2 cellular contexts compared by ENCODE assay signal in genomic region chr13:39530996-39531395, GRCh38.
TF ChIP-seq lines count a peak whose summit lies in the region.

No MANE protein-coding gene starts in this region.

TF ChIP-seq in WTC11, 78 proteins besides CTCF, POLR2A, EP300 and RAD21 (continued from another document):
- no peak for TF ChIP-seq STAT6 (CRISPR knock-in tag; conservative IDR thresholded peaks at IDR 0.05; ENCODE audit: low read depth)
- no peak for TF ChIP-seq IRF1 (CRISPR knock-in tag; IDR thresholded peaks at IDR 0.05)
- TF ChIP-seq TEAD4 (CRISPR knock-in tag; IDR thresholded peaks at IDR 0.05): no peak
- TF ChIP-seq, protein P1, sequence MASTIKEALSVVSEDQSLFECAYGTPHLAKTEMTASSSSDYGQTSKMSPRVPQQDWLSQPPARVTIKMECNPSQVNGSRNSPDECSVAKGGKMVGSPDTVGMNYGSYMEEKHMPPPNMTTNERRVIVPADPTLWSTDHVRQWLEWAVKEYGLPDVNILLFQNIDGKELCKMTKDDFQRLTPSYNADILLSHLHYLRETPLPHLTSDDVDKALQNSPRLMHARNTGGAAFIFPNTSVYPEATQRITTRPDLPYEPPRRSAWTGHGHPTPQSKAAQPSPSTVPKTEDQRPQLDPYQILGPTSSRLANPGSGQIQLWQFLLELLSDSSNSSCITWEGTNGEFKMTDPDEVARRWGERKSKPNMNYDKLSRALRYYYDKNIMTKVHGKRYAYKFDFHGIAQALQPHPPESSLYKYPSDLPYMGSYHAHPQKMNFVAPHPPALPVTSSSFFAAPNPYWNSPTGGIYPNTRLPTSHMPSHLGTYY (CRISPR knock-in tag; IDR thresholded peaks at IDR 0.05): no peak
- TF ChIP-seq SOX15 (CRISPR knock-in tag; IDR thresholded peaks at IDR 0.05): no peak
- no peak for TF ChIP-seq MYBL2 (CRISPR knock-in tag; IDR thresholded peaks at IDR 0.05)
- no peak for TF ChIP-seq SP1 (CRISPR knock-in tag; conservative IDR thresholded peaks at IDR 0.05)
- TF ChIP-seq ZNF138 (CRISPR knock-in tag; conservative IDR thresholded peaks at IDR 0.05): no peak
- TF ChIP-seq JAZF1 (CRISPR knock-in tag; IDR thresholded peaks at IDR 0.05): no peak
- no peak for TF ChIP-seq FOXJ3 (CRISPR knock-in tag; IDR thresholded peaks at IDR 0.05; ENCODE audit: borderline replicate concordance)
- TF ChIP-seq USF1 (CRISPR knock-in tag; IDR thresholded peaks at IDR 0.05): no peak

TF ChIP-seq in SK-N-SH, 30 proteins besides CTCF, POLR2A, EP300 and RAD21 (continued from another document):
- TF ChIP-seq REST (IDR thresholded peaks at IDR 0.05; ENCODE audit: low read depth, low read length) (no peak), FOXJ3 (CRISPR knock-in tag; IDR thresholded peaks at IDR 0.05) (no peak), RFX5 (IDR thresholded peaks at IDR 0.05; ENCODE audit: low read length) (no peak), RCOR1 (IDR thresholded peaks at IDR 0.05; ENCODE audit: low read length) (no peak)
TF ChIP-seq in SK-N-SH: peak in this region for 0.
